In genomic region chr9:95511952-95512750, GRCh38 we compare ENCODE assay signal across 8 cellular contexts.
DNase-seq lines count a peak whose midpoint lies in the region; ATAC-seq and TF ChIP-seq lines count a peak whose summit lies in the region.

No MANE protein-coding gene starts in this region.

- peak overlapping the region; percentile 91; the same call in 1 of the 2 replicates for H3K4me3 ChIP-seq in GM06990 (replicated peaks; ENCODE audit: low read depth, low read length)
- peak overlapping the region; percentile 91 for H3K4me3 ChIP-seq in OCI-LY1 (ENCODE audit: low read depth, low read length, poor library complexity, severe bottlenecking)

- H4K20me1 ChIP-seq in OCI-LY1 (ENCODE audit: insufficient read depth, low read length), result no peaks in the 10 kb centered on the region

- peaks cover 49% of the 10 kb centered on the region for H3K4me1 Mint-ChIP-seq in nephron progenitor cell

- peaks cover 40% of the 10 kb centered on the region for H3K4me1 ChIP-seq in OCI-LY1 (ENCODE audit: insufficient read depth, low read length, severe bottlenecking)

- no peaks in the 10 kb centered on the region for H3K36me3 Mint-ChIP-seq in nephron progenitor cell (ENCODE audit: low read depth)

- no peak overlapping the region for H2AFZ ChIP-seq in OCI-LY1 (ENCODE audit: low read length)

- peaks cover 16% of the 10 kb centered on the region for H3K27me3 Mint-ChIP-seq in nephron progenitor cell (ENCODE audit: low read depth, poor library complexity)

- no peaks in the 10 kb centered on the region for H3F3A ChIP-seq in OCI-LY1 (ENCODE audit: insufficient read depth, low read length)

- no peaks in the 10 kb centered on the region for H3K9me2 ChIP-seq in OCI-LY1 (ENCODE audit: low read depth, low read length)

- H3K9me3 Mint-ChIP-seq in nephron progenitor cell, result no peaks in the 10 kb centered on the region

- peaks cover 5% of the 10 kb centered on the region; the same call in 1 of the 2 replicates for H3K79me2 ChIP-seq in OCI-LY1 (ENCODE audit: insufficient read depth, low read length)

- H3K27me3 ChIP-seq in GM06990 (replicated peaks; ENCODE audit: control insufficient read depth, insufficient read depth, low read length) (no peaks in the 10 kb centered on the region; the same call in 1 of the 2 replicates), OCI-LY1 (ENCODE audit: insufficient read depth, low read length) (0 out of 2 replicates have a peak, but pooled peaks cover under 1% of the 10 kb centered on the region)

- DNase-seq in GM06990 (ENCODE audit: extremely low read depth, insufficient read length) (no peak), ecto neural progenitor cell (ENCODE audit: low spot score) (peak; percentile 63), nephron progenitor cell (peak; percentile 38)

- no peak for ATAC-seq in GM18520 (IDR thresholded peaks at IDR 0.05; ENCODE audit: unreplicated experiment)
- no peak for ATAC-seq in HG02571 (IDR thresholded peaks at IDR 0.05; ENCODE audit: unreplicated experiment)
- no peak for ATAC-seq in HG02763 (IDR thresholded peaks at IDR 0.05; ENCODE audit: unreplicated experiment)
- no peak for ATAC-seq in HG03039 (IDR thresholded peaks at IDR 0.05; ENCODE audit: unreplicated experiment)

- H3K9me3 ChIP-seq in OCI-LY1 (ENCODE audit: low read length), result no peaks in the 10 kb centered on the region

- peak overlapping the region; percentile 94 for H3K27ac Mint-ChIP-seq in nephron progenitor cell

- H3K4me2 ChIP-seq in OCI-LY1 (ENCODE audit: low read length), result peak overlapping the region; percentile 79

- H3K9ac ChIP-seq in OCI-LY1 (ENCODE audit: low read length), result peak overlapping the region; percentile 97

- H3K4me3 Mint-ChIP-seq in nephron progenitor cell, result peak overlapping the region; percentile 95

- TF ChIP-seq CTCF in GM06990 (IDR thresholded peaks at IDR 0.05; ENCODE audit: insufficient read depth, low read length, poor library complexity, severe bottlenecking) (no peak), OCI-LY1 (IDR thresholded peaks at IDR 0.05; ENCODE audit: low read length) (no peak), nephron progenitor cell (IDR thresholded peaks at IDR 0.05) (no peak)

- H3K36me3 ChIP-seq in GM06990 (ENCODE audit: control insufficient read depth, insufficient read depth, low read length), result no peaks in the 10 kb centered on the region
- H3K36me3 ChIP-seq in OCI-LY1 (ENCODE audit: insufficient read depth, low read length), result peaks cover 5% of the 10 kb centered on the region; the same call in 1 of the 2 replicates

- H3K27ac ChIP-seq in OCI-LY1 (ENCODE audit: low read depth, low read length, poor library complexity, severe bottlenecking), result no peak overlapping the region
